Comparison of ENCODE assay signal across 5 cellular contexts in genomic region chr12:113924341-113924740, GRCh38.
"Had no signal": no experiment of that assay in that cellular context is flagged by ENCODE, and none has a peak within 500 bp of the region (broad histone marks: within the 10 kb centered on the region; RNA-seq: fewer than 3 reads in every experiment).

No MANE protein-coding gene starts in this region.

- DNase-seq: H9, HCEC 1CT, IMR-90 had no signal

- ATAC-seq: GM23338, K562 had no signal

- H3K4me2 ChIP-seq: GM23338 had no signal

- H3K27ac Mint-ChIP-seq: GM23338, H9 had no signal

- H3K4me3 ChIP-seq: GM23338, K562 had no signal

- H3K4me3 Mint-ChIP-seq: GM23338, H9 had no signal

- H2AFZ ChIP-seq: GM23338 had no signal

- H3K9me3 Mint-ChIP-seq: GM23338, H9 had no signal
